ENCODE assay signal across 1 cellular context in genomic region chr17:7572338-7572587, GRCh38.
TF ChIP-seq lines count a peak whose summit lies in the region.

No MANE protein-coding gene starts in this region.

TF ChIP-seq in HepG2, 621 proteins besides CTCF, POLR2A, EP300 and RAD21 (continued from another document and continues in another):
- TF ChIP-seq, protein P1, sequence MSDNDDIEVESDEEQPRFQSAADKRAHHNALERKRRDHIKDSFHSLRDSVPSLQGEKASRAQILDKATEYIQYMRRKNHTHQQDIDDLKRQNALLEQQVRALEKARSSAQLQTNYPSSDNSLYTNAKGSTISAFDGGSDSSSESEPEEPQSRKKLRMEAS (IDR thresholded peaks at IDR 0.05), result peak; percentile 100
- TF ChIP-seq ZNF615 (CRISPR knock-in tag; IDR thresholded peaks at IDR 0.05; ENCODE audit: borderline replicate concordance) (no peak), ZNF557 (CRISPR knock-in tag; IDR thresholded peaks at IDR 0.05) (peak; percentile 70; the same call in 1 of the 2 replicates), ZBTB21 (CRISPR knock-in tag; IDR thresholded peaks at IDR 0.05) (peak; percentile 82; the same call in 1 of the 2 replicates), CENPX (CRISPR knock-in tag; IDR thresholded peaks at IDR 0.05) (no peak), ZNF510 (CRISPR knock-in tag; IDR thresholded peaks at IDR 0.05; ENCODE audit: low read depth) (0 out of 2 replicates have a peak, but pooled peaks have one; percentile 16), REL (CRISPR knock-in tag; conservative IDR thresholded peaks at IDR 0.05) (0 out of 2 replicates have a peak, but pooled peaks have one; percentile 81), ZNF629 (CRISPR knock-in tag; conservative IDR thresholded peaks at IDR 0.05) (no peak), MAFK (conservative IDR thresholded peaks at IDR 0.05 in 1 of 2, IDR thresholded peaks at IDR 0.05 in 1 of 2; ENCODE audit: low read length in 2 of 2) (no peak), TBL1XR1 (IDR thresholded peaks at IDR 0.05; ENCODE audit: borderline replicate concordance, low read length, partially characterized antibody) (no peak), ZNF343 (CRISPR knock-in tag; IDR thresholded peaks at IDR 0.05) (peak; percentile 91; the same call in 1 of the 2 replicates), FOXO1 (CRISPR knock-in tag; IDR thresholded peaks at IDR 0.05) (no peak), HOXA3 (CRISPR knock-in tag; IDR thresholded peaks at IDR 0.05) (peak; percentile 99), KDM3A (CRISPR knock-in tag; IDR thresholded peaks at IDR 0.05; ENCODE audit: low read depth) (0 out of 2 replicates have a peak, but pooled peaks have one; percentile 15), REXO4 (CRISPR knock-in tag; IDR thresholded peaks at IDR 0.05; ENCODE audit: borderline replicate concordance) (no peak), GABPA (IDR thresholded peaks at IDR 0.05; ENCODE audit: low read depth, low read length) (peak; percentile 79), GABPA (CRISPR knock-in tag; IDR thresholded peaks at IDR 0.05; ENCODE audit: low read depth) (peak; percentile 97), HOXA5 (CRISPR knock-in tag; IDR thresholded peaks at IDR 0.05) (no peak; the same call in 1 of the 2 replicates), MBD4 (IDR thresholded peaks at IDR 0.05; ENCODE audit: borderline replicate concordance, low read length) (no peak), PTBP1 (IDR thresholded peaks at IDR 0.05; ENCODE audit: low read depth, low read length, poor library complexity, severe bottlenecking) (no peak), ZNF746 (CRISPR knock-in tag; IDR thresholded peaks at IDR 0.05) (peak; percentile 56; the same call in 1 of the 2 replicates), TEAD2 (CRISPR knock-in tag; IDR thresholded peaks at IDR 0.05) (no peak), POLR2AphosphoS5 (IDR thresholded peaks at IDR 0.05; ENCODE audit: low read depth, low read length) (no peak; the same call in 1 of the 2 replicates), SNAPC2 (CRISPR knock-in tag; IDR thresholded peaks at IDR 0.05) (peak; percentile 87), CSRNP1 (CRISPR knock-in tag; IDR thresholded peaks at IDR 0.05) (peak; percentile 88; the same call in 1 of the 2 replicates), TFE3 (CRISPR knock-in tag; IDR thresholded peaks at IDR 0.05) (peak; percentile 90), DRAP1 (CRISPR knock-in tag; IDR thresholded peaks at IDR 0.05) (no peak), ZNF558 (CRISPR knock-in tag; IDR thresholded peaks at IDR 0.05; ENCODE audit: borderline replicate concordance) (peak; percentile 86), PAX8 (CRISPR knock-in tag; IDR thresholded peaks at IDR 0.05; ENCODE audit: borderline replicate concordance) (no peak), TFDP2 (CRISPR knock-in tag; IDR thresholded peaks at IDR 0.05) (peak; percentile 86), ZNF281 (CRISPR knock-in tag; IDR thresholded peaks at IDR 0.05; ENCODE audit: borderline replicate concordance) (no peak)
- TF ChIP-seq, protein P2, sequence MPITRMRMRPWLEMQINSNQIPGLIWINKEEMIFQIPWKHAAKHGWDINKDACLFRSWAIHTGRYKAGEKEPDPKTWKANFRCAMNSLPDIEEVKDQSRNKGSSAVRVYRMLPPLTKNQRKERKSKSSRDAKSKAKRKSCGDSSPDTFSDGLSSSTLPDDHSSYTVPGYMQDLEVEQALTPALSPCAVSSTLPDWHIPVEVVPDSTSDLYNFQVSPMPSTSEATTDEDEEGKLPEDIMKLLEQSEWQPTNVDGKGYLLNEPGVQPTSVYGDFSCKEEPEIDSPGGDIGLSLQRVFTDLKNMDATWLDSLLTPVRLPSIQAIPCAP (CRISPR knock-in tag; IDR thresholded peaks at IDR 0.05; ENCODE audit: low read depth), result 0 out of 2 replicates have a peak, but pooled peaks have one; percentile 73
- TF ChIP-seq, protein P3, sequence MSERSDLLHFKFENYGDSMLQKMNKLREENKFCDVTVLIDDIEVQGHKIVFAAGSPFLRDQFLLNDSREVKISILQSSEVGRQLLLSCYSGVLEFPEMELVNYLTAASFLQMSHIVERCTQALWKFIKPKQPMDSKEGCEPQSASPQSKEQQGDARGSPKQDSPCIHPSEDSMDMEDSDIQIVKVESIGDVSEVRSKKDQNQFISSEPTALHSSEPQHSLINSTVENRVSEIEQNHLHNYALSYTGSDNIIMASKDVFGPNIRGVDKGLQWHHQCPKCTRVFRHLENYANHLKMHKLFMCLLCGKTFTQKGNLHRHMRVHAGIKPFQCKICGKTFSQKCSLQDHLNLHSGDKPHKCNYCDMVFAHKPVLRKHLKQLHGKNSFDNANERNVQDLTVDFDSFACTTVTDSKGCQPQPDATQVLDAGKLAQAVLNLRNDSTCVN (CRISPR knock-in tag; IDR thresholded peaks at IDR 0.05; ENCODE audit: borderline replicate concordance), result peak; percentile 53; the same call in 1 of the 2 replicates
- TF ChIP-seq, protein P4, sequence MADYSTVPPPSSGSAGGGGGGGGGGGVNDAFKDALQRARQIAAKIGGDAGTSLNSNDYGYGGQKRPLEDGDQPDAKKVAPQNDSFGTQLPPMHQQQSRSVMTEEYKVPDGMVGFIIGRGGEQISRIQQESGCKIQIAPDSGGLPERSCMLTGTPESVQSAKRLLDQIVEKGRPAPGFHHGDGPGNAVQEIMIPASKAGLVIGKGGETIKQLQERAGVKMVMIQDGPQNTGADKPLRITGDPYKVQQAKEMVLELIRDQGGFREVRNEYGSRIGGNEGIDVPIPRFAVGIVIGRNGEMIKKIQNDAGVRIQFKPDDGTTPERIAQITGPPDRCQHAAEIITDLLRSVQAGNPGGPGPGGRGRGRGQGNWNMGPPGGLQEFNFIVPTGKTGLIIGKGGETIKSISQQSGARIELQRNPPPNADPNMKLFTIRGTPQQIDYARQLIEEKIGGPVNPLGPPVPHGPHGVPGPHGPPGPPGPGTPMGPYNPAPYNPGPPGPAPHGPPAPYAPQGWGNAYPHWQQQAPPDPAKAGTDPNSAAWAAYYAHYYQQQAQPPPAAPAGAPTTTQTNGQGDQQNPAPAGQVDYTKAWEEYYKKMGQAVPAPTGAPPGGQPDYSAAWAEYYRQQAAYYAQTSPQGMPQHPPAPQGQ (CRISPR knock-in tag; IDR thresholded peaks at IDR 0.05; ENCODE audit: borderline replicate concordance), result no peak
- TF ChIP-seq, protein P5, sequence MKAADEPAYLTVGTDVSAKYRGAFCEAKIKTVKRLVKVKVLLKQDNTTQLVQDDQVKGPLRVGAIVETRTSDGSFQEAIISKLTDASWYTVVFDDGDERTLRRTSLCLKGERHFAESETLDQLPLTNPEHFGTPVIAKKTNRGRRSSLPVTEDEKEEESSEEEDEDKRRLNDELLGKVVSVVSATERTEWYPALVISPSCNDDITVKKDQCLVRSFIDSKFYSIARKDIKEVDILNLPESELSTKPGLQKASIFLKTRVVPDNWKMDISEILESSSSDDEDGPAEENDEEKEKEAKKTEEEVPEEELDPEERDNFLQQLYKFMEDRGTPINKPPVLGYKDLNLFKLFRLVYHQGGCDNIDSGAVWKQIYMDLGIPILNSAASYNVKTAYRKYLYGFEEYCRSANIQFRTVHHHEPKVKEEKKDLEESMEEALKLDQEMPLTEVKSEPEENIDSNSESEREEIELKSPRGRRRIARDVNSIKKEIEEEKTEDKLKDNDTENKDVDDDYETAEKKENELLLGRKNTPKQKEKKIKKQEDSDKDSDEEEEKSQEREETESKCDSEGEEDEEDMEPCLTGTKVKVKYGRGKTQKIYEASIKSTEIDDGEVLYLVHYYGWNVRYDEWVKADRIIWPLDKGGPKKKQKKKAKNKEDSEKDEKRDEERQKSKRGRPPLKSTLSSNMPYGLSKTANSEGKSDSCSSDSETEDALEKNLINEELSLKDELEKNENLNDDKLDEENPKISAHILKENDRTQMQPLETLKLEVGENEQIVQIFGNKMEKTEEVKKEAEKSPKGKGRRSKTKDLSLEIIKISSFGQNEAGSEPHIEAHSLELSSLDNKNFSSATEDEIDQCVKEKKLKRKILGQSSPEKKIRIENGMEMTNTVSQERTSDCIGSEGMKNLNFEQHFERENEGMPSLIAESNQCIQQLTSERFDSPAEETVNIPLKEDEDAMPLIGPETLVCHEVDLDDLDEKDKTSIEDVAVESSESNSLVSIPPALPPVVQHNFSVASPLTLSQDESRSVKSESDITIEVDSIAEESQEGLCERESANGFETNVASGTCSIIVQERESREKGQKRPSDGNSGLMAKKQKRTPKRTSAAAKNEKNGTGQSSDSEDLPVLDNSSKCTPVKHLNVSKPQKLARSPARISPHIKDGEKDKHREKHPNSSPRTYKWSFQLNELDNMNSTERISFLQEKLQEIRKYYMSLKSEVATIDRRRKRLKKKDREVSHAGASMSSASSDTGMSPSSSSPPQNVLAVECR (CRISPR knock-in tag; IDR thresholded peaks at IDR 0.05; ENCODE audit: borderline replicate concordance), result peak; percentile 92; the same call in 1 of the 2 replicates
- TF ChIP-seq, protein P6, sequence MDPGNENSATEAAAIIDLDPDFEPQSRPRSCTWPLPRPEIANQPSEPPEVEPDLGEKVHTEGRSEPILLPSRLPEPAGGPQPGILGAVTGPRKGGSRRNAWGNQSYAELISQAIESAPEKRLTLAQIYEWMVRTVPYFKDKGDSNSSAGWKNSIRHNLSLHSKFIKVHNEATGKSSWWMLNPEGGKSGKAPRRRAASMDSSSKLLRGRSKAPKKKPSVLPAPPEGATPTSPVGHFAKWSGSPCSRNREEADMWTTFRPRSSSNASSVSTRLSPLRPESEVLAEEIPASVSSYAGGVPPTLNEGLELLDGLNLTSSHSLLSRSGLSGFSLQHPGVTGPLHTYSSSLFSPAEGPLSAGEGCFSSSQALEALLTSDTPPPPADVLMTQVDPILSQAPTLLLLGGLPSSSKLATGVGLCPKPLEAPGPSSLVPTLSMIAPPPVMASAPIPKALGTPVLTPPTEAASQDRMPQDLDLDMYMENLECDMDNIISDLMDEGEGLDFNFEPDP (CRISPR knock-in tag; conservative IDR thresholded peaks at IDR 0.05), result no peak
